Comparison of ENCODE assay signal across 8 cellular contexts in genomic region chr21:35217504-35218060, GRCh38.
DNase-seq lines count a peak whose midpoint lies in the region; ATAC-seq, FAIRE-seq and TF ChIP-seq lines count a peak whose summit lies in the region.

No MANE protein-coding gene starts in this region.

- H2AFZ ChIP-seq in OCI-LY7 (ENCODE audit: low read length): no peak overlapping the region

- H3K27ac ChIP-seq in kidney (ENCODE audit: low read depth in 2 of 2, low read length in 2 of 2) (no peak overlapping the region), OCI-LY7 (ENCODE audit: low read depth, low read length, poor library complexity, severe bottlenecking) (no peak overlapping the region)
- no peak overlapping the region for H3K27ac ChIP-seq in CD8-positive, alpha-beta memory T cell (ENCODE audit: low read depth, low read length)

- no peaks in the 10 kb centered on the region for H4K20me1 ChIP-seq in OCI-LY7 (ENCODE audit: insufficient read depth, low read length)

- POLR2A ChIA-PET in OCI-LY7 (lab: Charles Lee): no interaction called here
- POLR2A ChIA-PET in CD8-positive, alpha-beta memory T cell (lab: Charles Lee): no interaction called here

- H3K36me3 Mint-ChIP-seq in activated T-helper 17 cell treated with anti-CD3 and anti-CD28 coated beads, Interleukin-2, amount 50 U/mL, for 72 hours (ENCODE audit: low read depth): no peaks in the 10 kb centered on the region
- no peaks in the 10 kb centered on the region for H3K36me3 Mint-ChIP-seq in CD8-positive, alpha-beta memory T cell

- no peaks in the 10 kb centered on the region for H3K9me2 ChIP-seq in OCI-LY7 (ENCODE audit: insufficient read depth, low read length)

- no TSS peak for BruUV-seq in OCI-LY7 (replicated peaks; lab: Mats Ljungman, UMichigan)

- H3K36me3 ChIP-seq in kidney (ENCODE audit: control insufficient read depth in 1 of 2, insufficient read depth in 2 of 2, low read length in 2 of 2): no peaks in the 10 kb centered on the region
- no peaks in the 10 kb centered on the region; the same call in 1 of the 2 replicates for H3K36me3 ChIP-seq in OCI-LY7 (ENCODE audit: insufficient read depth, low read length)
- no peaks in the 10 kb centered on the region for H3K36me3 ChIP-seq in CD8-positive, alpha-beta memory T cell (ENCODE audit: insufficient read depth, low read length)

- CTCF ChIA-PET in OCI-LY7 (lab: Charles Lee; ENCODE audit: unreplicated experiment): no interaction called here
- CTCF ChIA-PET in CD8-positive, alpha-beta memory T cell (lab: Charles Lee): interaction anchor here (1.4 kb wide), 1 partner anchor 12 kb away, joined by 3 read pairs; no protein-coding TSS in a partner anchor

- no peak overlapping the region for H3K4me2 ChIP-seq in OCI-LY7 (ENCODE audit: low read length)

- H3K9ac ChIP-seq in kidney (ENCODE audit: low read length in 2 of 2): no peak overlapping the region

- H3K4me3 ChIP-seq in kidney (ENCODE audit: low read length in 2 of 2): no peak overlapping the region
- no peak overlapping the region for H3K4me3 ChIP-seq in OCI-LY7 (ENCODE audit: low read depth, low read length, poor library complexity, severe bottlenecking)
- no peak overlapping the region for H3K4me3 ChIP-seq in CD8-positive, alpha-beta memory T cell (ENCODE audit: low read length)

- H3K79me2 ChIP-seq in OCI-LY7 (ENCODE audit: insufficient read depth, low read depth, low read length): no peaks in the 10 kb centered on the region

- peak; percentile 89 for DNase-seq in COLO668 (lab: John Stamatoyannopoulos, UW; ENCODE audit: unreplicated experiment)
- DNase-seq in HS-27A (ENCODE audit: low read depth): peak; percentile 66
- DNase-seq in kidney: peak; percentile 74
- DNase-seq in NCI-H446 treated with DMSO at 0.1 percent for 48 hours (lab: John Stamatoyannopoulos, UW): no peak
- no peak for DNase-seq in OCI-LY7 (ENCODE audit: low spot score)
- no peak for DNase-seq in CD8-positive, alpha-beta memory T cell
- no peak for DNase-seq in MV-4-11 (lab: John Stamatoyannopoulos, UW)

- TF ChIP-seq CTCF in kidney (IDR thresholded peaks at IDR 0.05; ENCODE audit: borderline replicate concordance, extremely low read depth, insufficient read depth) (no peak), OCI-LY7 (conservative IDR thresholded peaks at IDR 0.05; ENCODE audit: low read length) (no peak)

- H3K4me3 Mint-ChIP-seq in activated T-helper 17 cell treated with anti-CD3 and anti-CD28 coated beads, Interleukin-2, amount 50 U/mL, for 72 hours: peak overlapping the region; percentile 31
- H3K4me3 Mint-ChIP-seq in CD8-positive, alpha-beta memory T cell: no peak overlapping the region

- no peak for FAIRE-seq in kidney (lab: Jason Lieb, UNC)

- H3K9me3 ChIP-seq in kidney (ENCODE audit: control insufficient read depth in 1 of 2, low read length in 2 of 2) (no peaks in the 10 kb centered on the region), OCI-LY7 (ENCODE audit: low read length) (no peaks in the 10 kb centered on the region)
- H3K9me3 ChIP-seq in CD8-positive, alpha-beta memory T cell (ENCODE audit: low read length): no peaks in the 10 kb centered on the region

- intact Hi-C loops in kidney (cut with DNase I): no loop called here
- intact Hi-C loops in OCI-LY7 (cut with micrococcal nuclease; ENCODE audit: unreplicated experiment): no loop called here

- H3K27me3 ChIP-seq in CD8-positive, alpha-beta memory T cell (ENCODE audit: insufficient read depth, low read length, poor library complexity, severe bottlenecking): no peaks in the 10 kb centered on the region

- no peaks in the 10 kb centered on the region for H3K4me1 ChIP-seq in kidney (ENCODE audit: control insufficient read depth in 1 of 2, insufficient read depth in 1 of 2, low read depth in 1 of 2, low read length in 2 of 2)
- peaks cover 28% of the 10 kb centered on the region for H3K4me1 ChIP-seq in OCI-LY7 (ENCODE audit: insufficient read depth, low read length, poor library complexity, severe bottlenecking)
- peaks cover 10% of the 10 kb centered on the region for H3K4me1 ChIP-seq in CD8-positive, alpha-beta memory T cell (ENCODE audit: insufficient read depth, low read length)

- no peak overlapping the region for H3K27ac Mint-ChIP-seq in activated T-helper 17 cell treated with anti-CD3 and anti-CD28 coated beads, Interleukin-2, amount 50 U/mL, for 72 hours
- no peak overlapping the region for H3K27ac Mint-ChIP-seq in CD8-positive, alpha-beta memory T cell

- peaks cover 5% of the 10 kb centered on the region for H3K27me3 Mint-ChIP-seq in activated T-helper 17 cell treated with anti-CD3 and anti-CD28 coated beads, Interleukin-2, amount 50 U/mL, for 72 hours
- H3K27me3 Mint-ChIP-seq in CD8-positive, alpha-beta memory T cell: peaks cover 4% of the 10 kb centered on the region in 2 donors

- peaks cover 13% of the 10 kb centered on the region for H3K4me1 Mint-ChIP-seq in activated T-helper 17 cell treated with anti-CD3 and anti-CD28 coated beads, Interleukin-2, amount 50 U/mL, for 72 hours
- peaks cover 9 to 22% (median 16%) of the 10 kb centered on the region in 3 donors for H3K4me1 Mint-ChIP-seq in CD8-positive, alpha-beta memory T cell

- H3K9me3 Mint-ChIP-seq in activated T-helper 17 cell treated with anti-CD3 and anti-CD28 coated beads, Interleukin-2, amount 50 U/mL, for 72 hours: no peaks in the 10 kb centered on the region
- H3K9me3 Mint-ChIP-seq in CD8-positive, alpha-beta memory T cell: no peaks in the 10 kb centered on the region

- peak; percentile 91 for ATAC-seq in activated T-helper 17 cell treated with anti-CD3 and anti-CD28 coated beads, Interleukin-2, amount 50 U/mL, for 72 hours (replicated peaks)

Comparison
In these comparisons a context has a peak if more than half of its experiments do, and no peak if none do; other contexts are left out.
1. DNase-seq: peak in COLO668 (single experiment), HS-27A (single experiment) and kidney (single experiment); none in NCI-H446 treated with DMSO at 0.1 percent for 48 hours (single experiment), OCI-LY7 (single experiment), CD8-positive, alpha-beta memory T cell (0 of 5) and MV-4-11 (single experiment).